In the genomic region with DNA sequence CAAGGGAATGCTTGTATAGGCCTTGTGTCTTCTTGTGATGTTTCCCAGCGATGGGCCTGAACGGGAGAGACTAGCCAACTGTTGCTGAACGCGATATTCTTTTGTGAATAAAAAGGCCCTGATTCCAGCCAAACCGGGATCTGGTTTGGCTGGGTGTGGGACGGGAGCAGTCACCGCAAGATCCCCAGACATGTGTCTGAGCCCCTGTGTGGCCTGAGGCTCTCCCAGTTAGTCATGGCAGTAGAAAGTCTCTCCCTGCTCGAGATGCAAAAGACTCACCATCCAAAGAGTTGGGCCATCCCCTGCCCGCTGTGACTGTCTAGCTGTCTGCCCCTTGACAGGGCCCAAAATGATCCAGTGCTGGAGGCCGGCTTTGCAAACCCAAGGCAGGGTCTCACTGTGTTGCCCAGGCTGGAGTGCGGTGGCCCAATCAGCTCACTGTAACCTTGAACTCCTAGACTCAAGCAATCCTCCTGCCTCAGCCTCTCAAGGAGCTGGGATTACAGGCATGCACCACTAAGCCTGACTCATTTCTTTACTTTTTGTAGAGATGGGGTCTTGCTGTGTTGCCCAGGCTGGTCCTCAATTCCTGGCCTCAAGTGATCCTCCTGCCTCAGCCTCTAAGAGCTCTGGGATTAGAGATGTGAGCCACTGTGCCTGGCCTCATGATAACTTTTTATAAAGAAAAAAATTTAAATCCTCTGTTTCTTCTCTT, we compare ENCODE assay signal across 13 cellular contexts. TPM values are rescaled to one million over a fixed set of nuclear protein-coding genes. Genes with fewer than 3 reads are reported as not detected.
A peak's percentile ranks its signal among the peaks of the same experiment; 100 is the strongest.
DNase-seq lines count a peak whose midpoint lies in the region; ATAC-seq and TF ChIP-seq lines count a peak whose summit lies in the region.
"Had no signal": no experiment of that assay in that cellular context is flagged by ENCODE, and none has a peak within 500 bp of the region (broad histone marks: within the 10 kb centered on the region; RNA-seq: fewer than 3 reads in every experiment).

No MANE protein-coding gene starts in this region.

- ATAC-seq in upper lobe of right lung: no peak
- no peak for ATAC-seq in GM21381 (IDR thresholded peaks at IDR 0.05; ENCODE audit: unreplicated experiment)
- ATAC-seq: A549, GM23338 had no signal

- H3K9me3 ChIP-seq in SJSA1 (replicated peaks) (peaks cover 18% of the 10 kb centered on the region), upper lobe of right lung (peaks cover 15% of the 10 kb centered on the region)

- peaks cover 4% of the 10 kb centered on the region for H3K36me3 ChIP-seq in SJSA1
- no peaks in the 10 kb centered on the region for H3K36me3 ChIP-seq in upper lobe of right lung
- H3K36me3 ChIP-seq: HAP-1 had no signal

- peaks cover 40% of the 10 kb centered on the region for H3K4me1 ChIP-seq in SJSA1 (replicated peaks)
- H3K4me1 ChIP-seq in upper lobe of right lung: no peaks in the 10 kb centered on the region
- H3K4me1 ChIP-seq: A549, HAP-1 had no signal

- H3K27me3 ChIP-seq in SJSA1 (replicated peaks) (no peaks in the 10 kb centered on the region), upper lobe of right lung (no peaks in the 10 kb centered on the region)
- H3K27me3 ChIP-seq: BE2C had no signal

- no peak for TF ChIP-seq CTCF in upper lobe of right lung (IDR thresholded peaks at IDR 0.05)

- H3K4me3 ChIP-seq in SJSA1: no peak overlapping the region
- no peak overlapping the region for H3K4me3 ChIP-seq in upper lobe of right lung
- H3K4me3 ChIP-seq: A549, GM23338, HAP-1 had no signal

- intact Hi-C loops in upper lobe of right lung (cut with DNase I): no loop called here

- DNase-seq in RPMI7951 (ENCODE audit: low read depth) (peak; percentile 9), SJSA1 (ENCODE audit: low read depth in 1 of 2, low spot score in 2 of 2) (peak; percentile 49 to 76), islet precursor cell (peak; percentile 63), upper lobe of right lung (peak; percentile 33), NCI-H146 treated with DMSO at 0.1 percent for 48 hours (lab: John Stamatoyannopoulos, UW; ENCODE audit: unreplicated experiment) (no peak)
- DNase-seq: BE2C; CD4-positive, alpha-beta memory T cell; DMS79 had no signal

- peak overlapping the region; percentile 75 for H3K27ac ChIP-seq in SJSA1
- no peak overlapping the region for H3K27ac ChIP-seq in upper lobe of right lung
- H3K27ac ChIP-seq: A549, C4-2B had no signal

RNA-seq across cellular contexts. Expression of a gene that starts 56.4 kb away (rescaled TPM):
- 2.3 and 2.9 TPM in 2 replicates for total RNA-seq in RPMI7951 (2014; rRNA removed; shearing (Covaris generic))
- 3.9 and 5.9 TPM in 2 replicates for total RNA-seq in SJSA1 (2014; rRNA removed; shearing (Covaris generic))
- 3.4 TPM for total RNA-seq in upper lobe of right lung
- total RNA-seq: CD4-positive, alpha-beta memory T cell had no signal
